10 cellular contexts compared by ENCODE assay signal in genomic region chr7:1647961-1648631, GRCh38. TPM values are rescaled to one million over a fixed set of nuclear protein-coding genes. Genes with fewer than 3 reads are reported as not detected.
DNase-seq lines count a peak whose midpoint lies in the region; TF ChIP-seq lines count a peak whose summit lies in the region.
"Had no signal": no experiment of that assay in that cellular context is flagged by ENCODE, and none has a peak within 500 bp of the region (broad histone marks: within the 10 kb centered on the region; RNA-seq: fewer than 3 reads in every experiment).

No MANE protein-coding gene starts in this region.

- peaks cover 29% of the 10 kb centered on the region for H3K4me1 ChIP-seq in NT2/D1 (ENCODE audit: insufficient read depth, insufficient read length)

- no peaks in the 10 kb centered on the region for H3K9me3 Mint-ChIP-seq in chondrocyte (ENCODE audit: low read depth)
- H3K9me3 Mint-ChIP-seq in type B pancreatic cell, result no peaks in the 10 kb centered on the region
- H3K9me3 Mint-ChIP-seq: naive B cell had no signal

- no peak overlapping the region for H3K4me3 Mint-ChIP-seq in chondrocyte (ENCODE audit: unreplicated experiment)
- no peak overlapping the region for H3K4me3 Mint-ChIP-seq in type B pancreatic cell

- no peaks in the 10 kb centered on the region for H3K9me3 ChIP-seq in NT2/D1 (ENCODE audit: insufficient read depth, low read length)

- no peak for DNase-seq in NT2/D1 (ENCODE audit: low read depth, low spot score)
- DNase-seq in chondrocyte (ENCODE audit: low spot score), result peak; percentile 77
- DNase-seq in left kidney (ENCODE audit: low read depth, low spot score), result peak; percentile 69
- DNase-seq in superior temporal gyrus (ENCODE audit: extremely low spot score), result peak; percentile 8
- no peak for DNase-seq in type B pancreatic cell (ENCODE audit: extremely low spot score, unreplicated experiment)
- DNase-seq in NCI-H748 (lab: John Stamatoyannopoulos, UW; ENCODE audit: unreplicated experiment), result no peak
- no peak for DNase-seq in activated CD4-positive, alpha-beta T cell treated with anti-CD3 and anti-CD28 coated beads, Interleukin-2, amount 50 U/mL, for 4 hours
- DNase-seq: activated CD8-positive, alpha-beta memory T cell treated with anti-CD3 and anti-CD28 coated beads for 24 hours; naive B cell; T-helper 1 cell had no signal

- TF ChIP-seq CTCF in chondrocyte (IDR thresholded peaks at IDR 0.05), result no peak
- TF ChIP-seq CTCF in type B pancreatic cell (conservative IDR thresholded peaks at IDR 0.05), result no peak

- no peak overlapping the region for H3K4me3 ChIP-seq in NT2/D1 (ENCODE audit: insufficient read length, low read depth)

- H3K4me1 Mint-ChIP-seq in chondrocyte (ENCODE audit: low read depth) (peaks cover 5% of the 10 kb centered on the region), type B pancreatic cell (ENCODE audit: unreplicated experiment) (peaks cover 8% of the 10 kb centered on the region)

- peaks cover 10% of the 10 kb centered on the region for H3K27me3 ChIP-seq in NT2/D1 (ENCODE audit: insufficient read depth, insufficient read length)

- H3K27ac Mint-ChIP-seq in chondrocyte (ENCODE audit: unreplicated experiment) (no peak overlapping the region), type B pancreatic cell (no peak overlapping the region)

- H3K36me3 Mint-ChIP-seq in chondrocyte (ENCODE audit: low read depth) (no peaks in the 10 kb centered on the region), type B pancreatic cell (no peaks in the 10 kb centered on the region)
- H3K36me3 Mint-ChIP-seq: naive B cell had no signal

- H3K36me3 ChIP-seq in NT2/D1 (ENCODE audit: insufficient read depth, insufficient read length, low read length), result no peaks in the 10 kb centered on the region

- peak overlapping the region; percentile 51 for H3K9ac ChIP-seq in NT2/D1 (ENCODE audit: insufficient read length, low read depth)

- H3K27me3 Mint-ChIP-seq in chondrocyte (ENCODE audit: low read depth) (peaks cover 34% of the 10 kb centered on the region), type B pancreatic cell (peaks cover 9% of the 10 kb centered on the region)

RNA-seq across cellular contexts. Expression of gene ELFN1, which starts 22.0 kb away (rescaled TPM):
- 0.65 to 0.72 TPM (median 0.68 TPM) in 3 replicates for total RNA-seq in chondrocyte
- 5.7 and 5.8 TPM in 2 replicates for total RNA-seq in type B pancreatic cell (ENCODE audit: low replicate concordance)

Comparison
In these comparisons a context has a peak if more than half of its experiments do, and no peak if none do; other contexts are left out.
1. DNase-seq: peak in chondrocyte (single experiment), left kidney (single experiment) and superior temporal gyrus (single experiment); none in NT2/D1 (single experiment), type B pancreatic cell (single experiment), NCI-H748 (single experiment) and activated CD4-positive, alpha-beta T cell treated with anti-CD3 and anti-CD28 coated beads, Interleukin-2, amount 50 U/mL, for 4 hours (0 of 2).